Comparison of ENCODE assay signal across 24 cellular contexts in the genomic region with DNA sequence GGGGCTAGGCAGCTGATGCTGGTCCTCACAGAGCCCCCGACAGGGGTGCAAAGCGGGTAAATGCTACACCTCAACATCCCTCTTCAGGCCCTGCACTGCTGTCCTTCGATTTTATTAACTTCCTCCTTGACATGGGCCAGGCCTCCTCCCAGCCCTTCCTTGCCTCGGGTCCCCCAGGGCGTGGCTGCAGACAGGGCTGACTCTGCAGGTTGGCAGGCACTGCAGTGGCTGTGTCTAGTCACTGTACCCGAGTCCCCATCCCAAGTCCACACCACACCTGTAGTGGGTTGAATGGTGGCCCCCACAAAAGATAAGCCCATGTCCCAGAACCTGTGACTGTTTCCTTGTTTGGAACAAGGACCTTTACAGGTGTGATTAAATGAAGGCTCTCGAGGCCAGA.
DNase-seq lines count a peak whose midpoint lies in the region; ATAC-seq and TF ChIP-seq lines count a peak whose summit lies in the region.
"Had no signal": no experiment of that assay in that cellular context is flagged by ENCODE, and none has a peak within 500 bp of the region (broad histone marks: within the 10 kb centered on the region; RNA-seq: fewer than 3 reads in every experiment).

No MANE protein-coding gene starts in this region.

- no peak overlapping the region for H3T11ph ChIP-seq in H9 (ENCODE audit: low read length)

- H3K56ac ChIP-seq in H9 (ENCODE audit: insufficient read length, low read depth, low read length) = no peak overlapping the region

- DNase-seq in NOMO-1 (lab: John Stamatoyannopoulos, UW; ENCODE audit: unreplicated experiment in 2 of 2) (peak; percentile 21 to 39), NOMO-1 treated with dmso at 0.1 percent for 144 hours (lab: John Stamatoyannopoulos, UW; ENCODE audit: unreplicated experiment) (no peak), H9 (peak; percentile 11), left lobe of liver (ENCODE audit: low spot score) (peak; percentile 22), neuronal stem cell (ENCODE audit: low spot score) (no peak), upper lobe of right lung (no peak), NCI-H69 (lab: John Stamatoyannopoulos, UW) (no peak)
- DNase-seq: 8988T; ACHN; BE2C; CD8-positive, alpha-beta memory T cell; DMS 273 treated with DMSO at 0.1 percent for 48 hours; DMS79; EL; GDM1; Karpas-422; NCI-H2029; NCI-H446 treated with DMSO at 0.1 percent for 48 hours; NCI-H526; SIG-M5 had no signal

- no peak overlapping the region for H3K4me3 Mint-ChIP-seq in H9
- H3K4me3 Mint-ChIP-seq: CD14-positive monocyte; CD8-positive, alpha-beta memory T cell had no signal

- no peaks in the 10 kb centered on the region for H3K23me2 ChIP-seq in H9 (ENCODE audit: insufficient read length, low read depth, low read length, poor library complexity, severe bottlenecking)

- H2BK15ac ChIP-seq in H9 (ENCODE audit: low read depth, low read length) (no peak overlapping the region), neuronal stem cell (ENCODE audit: low read length) (no peak overlapping the region)

- no peak overlapping the region for H3K14ac ChIP-seq in H9 (ENCODE audit: insufficient read depth, low read length)
- H3K14ac ChIP-seq in neuronal stem cell (ENCODE audit: low read length) = no peak overlapping the region

- H2BK5ac ChIP-seq in H9 (ENCODE audit: insufficient read length, low read length) = no peak overlapping the region
- H2BK5ac ChIP-seq in neuronal stem cell (ENCODE audit: low read length) = no peak overlapping the region

- no peak overlapping the region for H4K91ac ChIP-seq in H9 (ENCODE audit: insufficient read length, low read depth, low read length)
- no peak overlapping the region for H4K91ac ChIP-seq in neuronal stem cell (ENCODE audit: low read depth, low read length, poor library complexity)

- H3K27me3 Mint-ChIP-seq in H9 (ENCODE audit: low read depth) = peaks cover 8% of the 10 kb centered on the region

- no peak overlapping the region for H2BK12ac ChIP-seq in H9 (ENCODE audit: insufficient read length, low read depth, low read length)
- no peak overlapping the region for H2BK12ac ChIP-seq in neuronal stem cell (ENCODE audit: low read length)

- H3K4me2 ChIP-seq in H9 (ENCODE audit: insufficient read depth, insufficient read length, low read length) = no peak overlapping the region
- no peak overlapping the region for H3K4me2 ChIP-seq in neuronal stem cell (ENCODE audit: insufficient read depth, low read length, poor library complexity, severe bottlenecking)

- no peak overlapping the region for H4K5ac ChIP-seq in H9 (ENCODE audit: insufficient read length, low read depth, low read length)

- H3K4me3 ChIP-seq in neuronal stem cell (ENCODE audit: low read length in 2 of 2) = no peak overlapping the region
- no peak overlapping the region for H3K4me3 ChIP-seq in upper lobe of right lung
- H3K4me3 ChIP-seq: GM12878, SK-N-MC had no signal

- H3K36me3 ChIP-seq in neuronal stem cell (replicated peaks in 1 of 2; ENCODE audit: control insufficient read depth in 2 of 2, insufficient read depth in 2 of 2, low read length in 2 of 2) (no peaks in the 10 kb centered on the region), upper lobe of right lung (no peaks in the 10 kb centered on the region)
- H3K36me3 ChIP-seq: BE2C had no signal

- no peak overlapping the region for H2BK120ac ChIP-seq in H9 (ENCODE audit: low read depth, low read length, poor library complexity, severe bottlenecking)
- no peak overlapping the region for H2BK120ac ChIP-seq in neuronal stem cell (ENCODE audit: low read depth, low read length)

- H3K4me1 ChIP-seq in H9 (ENCODE audit: insufficient read depth, low read length) (no peaks in the 10 kb centered on the region), neuronal stem cell (ENCODE audit: control insufficient read depth in 2 of 2, insufficient read depth in 1 of 2, low read depth in 1 of 2, low read length in 2 of 2) (peaks cover 12 to 14% of the 10 kb centered on the region in 2 donors), upper lobe of right lung (no peaks in the 10 kb centered on the region)
- H3K4me1 ChIP-seq: BE2C had no signal

- intact Hi-C loops in upper lobe of right lung (cut with DNase I) = no loop called here

- H3K36me3 Mint-ChIP-seq in H9 (ENCODE audit: insufficient read depth in 1 of 3, low read depth in 3 of 3) = peaks cover 0 to 4% (median 3%) of the 10 kb centered on the region in 3 experiments; a peak in 4 of 7 replicates
- H3K36me3 Mint-ChIP-seq: CD14-positive monocyte; CD8-positive, alpha-beta memory T cell had no signal

- no peak overlapping the region for H2AK5ac ChIP-seq in H9 (ENCODE audit: insufficient read length, low read length)
- peak overlapping the region; percentile 41 for H2AK5ac ChIP-seq in neuronal stem cell (ENCODE audit: low read depth, low read length)

- H3K18ac ChIP-seq in H9 (ENCODE audit: insufficient read length, low read depth, low read length) = no peak overlapping the region
- peak overlapping the region; percentile 82 for H3K18ac ChIP-seq in neuronal stem cell (ENCODE audit: low read length)

- H3K79me1 ChIP-seq in H9 (ENCODE audit: insufficient read depth, low read depth, low read length, poor library complexity, severe bottlenecking) (no peaks in the 10 kb centered on the region), neuronal stem cell (ENCODE audit: low read depth, low read length) (no peaks in the 10 kb centered on the region)

- H3K4ac ChIP-seq in H9 (ENCODE audit: low read depth, low read length) (no peak overlapping the region), neuronal stem cell (ENCODE audit: low read length) (no peak overlapping the region)

- H3K27ac ChIP-seq in H9 (ENCODE audit: insufficient read length, low read depth, low read length) = no peak overlapping the region
- H3K27ac ChIP-seq in neuronal stem cell (replicated peaks; ENCODE audit: low read length) = no peak overlapping the region
- H3K27ac ChIP-seq in upper lobe of right lung = no peak overlapping the region
- H3K27ac ChIP-seq: SK-N-MC had no signal

- H2BK20ac ChIP-seq in H9 (ENCODE audit: low read depth, low read length, poor library complexity, severe bottlenecking) = no peak overlapping the region

- TF ChIP-seq CTCF in H9 (conservative IDR thresholded peaks at IDR 0.05) (no peak), upper lobe of right lung (IDR thresholded peaks at IDR 0.05) (no peak)

- ATAC-seq in left lobe of liver (no peak), upper lobe of right lung (no peak), GM18873 (IDR thresholded peaks at IDR 0.05; ENCODE audit: low FRiP score, unreplicated experiment) (no peak)
- ATAC-seq: GM12878 had no signal

- no peak overlapping the region for H4K8ac ChIP-seq in H9 (replicated peaks; ENCODE audit: insufficient read length, low read depth, low read length)
- H4K8ac ChIP-seq in neuronal stem cell (ENCODE audit: low read depth, low read length) = no peak overlapping the region

- H2AFZ ChIP-seq in H9 (ENCODE audit: low read length) = no peak overlapping the region
- H2AFZ ChIP-seq in neuronal stem cell (ENCODE audit: low read length) = peak overlapping the region; percentile 75

- H3K27ac Mint-ChIP-seq in H9 = no peak overlapping the region
- H3K27ac Mint-ChIP-seq: CD14-positive monocyte; CD8-positive, alpha-beta memory T cell had no signal

- no CpG with 5 or more reads among the region's 7 CpGs for WGBS in H9 (ENCODE audit: extremely low coverage, insufficient read length, low lambda C conversion rate)
- no CpG with 5 or more reads among the region's 7 CpGs for WGBS in neuronal stem cell (ENCODE audit: extremely low coverage in 2 of 2, insufficient read length in 2 of 2, insufficient replicate concordance in 1 of 2), 2 donors

- no peaks in the 10 kb centered on the region for H3K79me2 ChIP-seq in H9 (ENCODE audit: insufficient read depth, low read length)

- peaks cover 0 to 2% of the 10 kb centered on the region in 2 experiments; a peak in 4 of 5 replicates for H3K9me3 Mint-ChIP-seq in H9

- H3K27me3 ChIP-seq in H9 (ENCODE audit: insufficient read depth, low read length) (no peaks in the 10 kb centered on the region), neuronal stem cell (ENCODE audit: control insufficient read depth in 3 of 3, insufficient read depth in 3 of 3, low read depth in 1 of 3, low read length in 3 of 3) (peaks cover 0 to 8% (median 0%) of the 10 kb centered on the region in 3 experiments), upper lobe of right lung (no peaks in the 10 kb centered on the region)

- H4K20me1 ChIP-seq in H9 (ENCODE audit: control insufficient read depth, insufficient read depth, insufficient read length) = no peaks in the 10 kb centered on the region

- H3K4me1 Mint-ChIP-seq in H9 = peaks cover 5 to 8% of the 10 kb centered on the region in 2 experiments
- H3K4me1 Mint-ChIP-seq: CD14-positive monocyte; CD8-positive, alpha-beta memory T cell had no signal

- H3K9me3 ChIP-seq in H9 (ENCODE audit: control insufficient read depth, low read depth, low read length) (no peaks in the 10 kb centered on the region), neuronal stem cell (replicated peaks in 1 of 2; ENCODE audit: control insufficient read depth in 2 of 2, insufficient read depth in 1 of 2, low read depth in 1 of 2, low read length in 2 of 2) (no peaks in the 10 kb centered on the region), upper lobe of right lung (no peaks in the 10 kb centered on the region)
- H3K9me3 ChIP-seq: BE2C had no signal

- H3K9ac ChIP-seq in H9 (ENCODE audit: extremely low read depth, insufficient read length, low read length) (no peak overlapping the region), neuronal stem cell (ENCODE audit: low read depth, low read length, poor library complexity) (no peak overlapping the region)

- H3K23ac ChIP-seq in H9 (ENCODE audit: insufficient read length, low read depth, low read length) = no peak overlapping the region
- H3K23ac ChIP-seq in neuronal stem cell (ENCODE audit: low read depth, low read length, poor library complexity) = no peak overlapping the region

Comparison
In these comparisons a context has a peak if more than half of its experiments do, and no peak if none do; other contexts are left out.
1. DNase-seq: peak in NOMO-1 (2 of 2), H9 (single experiment) and left lobe of liver (single experiment); none in NOMO-1 treated with dmso at 0.1 percent for 144 hours (single experiment), neuronal stem cell (single experiment), upper lobe of right lung (single experiment) and NCI-H69 (single experiment).